ENCODE assay signal across 8 cellular contexts in the genomic region with DNA sequence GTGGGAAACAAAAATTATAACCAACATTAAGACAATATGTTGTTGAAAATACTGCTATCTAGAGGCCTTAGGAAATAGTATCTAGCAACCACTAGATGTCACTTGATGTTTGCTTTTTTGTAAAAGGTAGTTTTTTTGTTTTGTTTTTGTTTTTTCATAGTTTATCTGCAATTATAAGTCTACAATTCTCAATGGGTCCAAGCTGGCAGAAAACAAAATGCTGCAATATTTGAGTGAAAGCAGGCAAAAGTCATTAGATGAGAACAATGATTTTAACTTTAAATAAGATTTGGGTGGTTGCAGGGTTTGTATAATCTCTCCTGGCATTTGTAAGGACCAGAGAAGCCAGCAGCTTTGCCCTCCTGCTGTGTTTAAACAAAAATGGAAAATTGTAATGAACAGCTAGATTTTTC. TPM values are rescaled to one million over a fixed set of nuclear protein-coding genes. Genes with fewer than 3 reads are reported as not detected.
DNase-seq lines count a peak whose midpoint lies in the region; ATAC-seq and TF ChIP-seq lines count a peak whose summit lies in the region.

No MANE protein-coding gene starts in this region.

- no peaks in the 10 kb centered on the region for H3K36me3 ChIP-seq in H7 (replicated peaks; ENCODE audit: control insufficient read depth, insufficient read depth, low read length)

- H3K4me1 Mint-ChIP-seq in natural killer cell, result peaks cover 0 to 7% of the 10 kb centered on the region in 2 donors

- DNase-seq in AG20443 (ENCODE audit: low spot score) (peak; percentile 27), H7 (peak; percentile 8), RPMI7951 (ENCODE audit: low read depth) (peak; percentile 60), fibroblast of villous mesenchyme (ENCODE audit: low read depth) (peak; percentile 58), sciatic nerve (ENCODE audit: low spot score) (no peak), iPS-NIHi7 (ENCODE audit: extremely low spot score) (no peak), natural killer cell (no peak)

- peak; percentile 65 for ATAC-seq in sciatic nerve
- ATAC-seq in HG02884 (IDR thresholded peaks at IDR 0.05; ENCODE audit: unreplicated experiment), result no peak
- ATAC-seq in natural killer cell, result no peak

- H3K27ac Mint-ChIP-seq in natural killer cell, result no peak overlapping the region

- no peak overlapping the region for H3K4me3 Mint-ChIP-seq in natural killer cell

- H3K27me3 ChIP-seq in H7 (ENCODE audit: control insufficient read depth, insufficient read depth, low read length), result no peaks in the 10 kb centered on the region

- H3K27me3 Mint-ChIP-seq in natural killer cell (ENCODE audit: low read depth in 2 of 2), result peaks cover 0 to under 1% of the 10 kb centered on the region in 2 donors

- no peaks in the 10 kb centered on the region for H3K36me3 Mint-ChIP-seq in natural killer cell

- H3K4me3 ChIP-seq in H7 (ENCODE audit: insufficient read depth, low read depth, low read length) (no peak overlapping the region), fibroblast of villous mesenchyme (ENCODE audit: low read depth, low read length) (no peak overlapping the region)

- intact Hi-C loops in sciatic nerve (cut with DNase I), result no loop called here
- intact Hi-C loops in natural killer cell (cut with micrococcal nuclease), result no loop called here

- TF ChIP-seq CTCF in fibroblast of villous mesenchyme (IDR thresholded peaks at IDR 0.05; ENCODE audit: insufficient read depth, low read depth, low read length) (peak; percentile 60), natural killer cell (IDR thresholded peaks at IDR 0.05) (no peak)

- no peaks in the 10 kb centered on the region for H3K9me3 Mint-ChIP-seq in natural killer cell

RNA-seq across cellular contexts. Expression of gene DUT, which starts 27.0 kb away (rescaled TPM):
- 72.9 and 75.5 TPM in 2 replicates for total RNA-seq in H7 (2014; rRNA removed; shearing (Covaris generic))
- total RNA-seq in RPMI7951 (2014; rRNA removed; shearing (Covaris generic)), result 139 and 142 TPM in 2 replicates
- total RNA-seq in fibroblast of villous mesenchyme (45.3 and 53.8 TPM in 2 replicates), sciatic nerve (91.7 TPM), natural killer cell (10 to 100 TPM; 34.4 to 48.3 (median 44.8) TPM)

Comparison
In these comparisons a context has a peak if more than half of its experiments do, and no peak if none do; other contexts are left out.
1. DNase-seq: peak in AG20443 (single experiment), H7 (single experiment), RPMI7951 (single experiment) and fibroblast of villous mesenchyme (single experiment); none in sciatic nerve (single experiment), iPS-NIHi7 (single experiment) and natural killer cell (single experiment).